Comparison of ENCODE assay signal across 10 cellular contexts in genomic region chr13:97567510-97568243, GRCh38.
A peak's percentile ranks its signal among the peaks of the same experiment; 100 is the strongest.
DNase-seq lines count a peak whose midpoint lies in the region; ATAC-seq, FAIRE-seq and TF ChIP-seq lines count a peak whose summit lies in the region.
"Had no signal": no experiment of that assay in that cellular context is flagged by ENCODE, and none has a peak within 500 bp of the region (broad histone marks: within the 10 kb centered on the region; RNA-seq: fewer than 3 reads in every experiment).

No MANE protein-coding gene starts in this region.

- no peaks in the 10 kb centered on the region for H3K9me2 ChIP-seq in GM23338 (ENCODE audit: insufficient read depth)

- no peaks in the 10 kb centered on the region for H3K27me3 ChIP-seq in GM23338 (ENCODE audit: insufficient read depth)
- no peaks in the 10 kb centered on the region for H3K27me3 ChIP-seq in right atrium auricular region

- no peaks in the 10 kb centered on the region for H3K9me3 Mint-ChIP-seq in GM23338
- H3K9me3 Mint-ChIP-seq: dendritic cell treated with granulocyte-macrophage colony-stimulating factor and Interleukin-4, amounts not matched to agents 40 ng/mL and 50 ng/mL, for 4 days had no signal

- peaks cover 15% of the 10 kb centered on the region for H3K4me1 ChIP-seq in GM23338 (ENCODE audit: insufficient read depth)
- peaks cover 0 to 15% of the 10 kb centered on the region in 2 donors for H3K4me1 ChIP-seq in right atrium auricular region

- peak; percentile 8 for DNase-seq in GM23338 (ENCODE audit: low spot score)
- peak; percentile 3 for DNase-seq in HTR-8/SVneo (ENCODE audit: insufficient read length, low spot score)
- DNase-seq in right atrium auricular region (ENCODE audit: low spot score), result peak; percentile 61
- no peak for DNase-seq in KG1 (lab: John Stamatoyannopoulos, UW)
- no peak for DNase-seq in COR-L47 (lab: John Stamatoyannopoulos, UW)
- DNase-seq in NCI-H1694 (lab: John Stamatoyannopoulos, UW), result no peak
- no peak for DNase-seq in COLO829 (ENCODE audit: low spot score)

- H3K27ac ChIP-seq in GM23338 (ENCODE audit: low read depth), result no peak overlapping the region
- no peak overlapping the region for H3K27ac ChIP-seq in right atrium auricular region

- FAIRE-seq in HTR-8/SVneo (lab: Jason Lieb, UNC), result no peak
- FAIRE-seq: K562 had no signal

- no peak overlapping the region for H3K4me2 ChIP-seq in GM23338

- no peaks in the 10 kb centered on the region for H4K20me1 ChIP-seq in GM23338 (replicated peaks; ENCODE audit: insufficient read depth)

- no peak overlapping the region for H3K4me3 Mint-ChIP-seq in GM23338
- H3K4me3 Mint-ChIP-seq: dendritic cell treated with granulocyte-macrophage colony-stimulating factor and Interleukin-4, amounts not matched to agents 40 ng/mL and 50 ng/mL, for 4 days had no signal

- ATAC-seq in GM18505 (IDR thresholded peaks at IDR 0.05; ENCODE audit: unreplicated experiment) (peak; percentile 99), GM23338 (peak; percentile 65)

- H3K79me2 ChIP-seq in GM23338 (replicated peaks; ENCODE audit: insufficient read depth), result no peaks in the 10 kb centered on the region

- 0 out of 2 replicates have a peak overlapping the region, but pooled peaks have one; percentile 49 for H3K27ac Mint-ChIP-seq in GM23338
- H3K27ac Mint-ChIP-seq: dendritic cell treated with granulocyte-macrophage colony-stimulating factor and Interleukin-4, amounts not matched to agents 40 ng/mL and 50 ng/mL, for 4 days had no signal

- TF ChIP-seq POLR2A in GM18505 (IDR thresholded peaks at IDR 0.05; ENCODE audit: borderline replicate concordance, extremely low read depth, insufficient read depth, insufficient read length), result no peak

- H3K4me3 ChIP-seq in GM23338 (no peak overlapping the region), right atrium auricular region (no peak overlapping the region)
- H3K4me3 ChIP-seq: K562 had no signal

- H3K36me3 ChIP-seq in GM23338 (ENCODE audit: insufficient read depth) (no peaks in the 10 kb centered on the region), right atrium auricular region (no peaks in the 10 kb centered on the region)

- peaks cover 6% of the 10 kb centered on the region for H3K27me3 Mint-ChIP-seq in GM23338 (ENCODE audit: insufficient read depth, low read depth, poor library complexity)

- H3K9me3 ChIP-seq in right atrium auricular region, result no peaks in the 10 kb centered on the region

- H2AFZ ChIP-seq in GM23338, result peak overlapping the region; percentile 23; the same call in 1 of the 2 replicates

- H3K4me1 Mint-ChIP-seq in GM23338, result peaks cover 28% of the 10 kb centered on the region

- H3K36me3 Mint-ChIP-seq in GM23338 (ENCODE audit: low read depth), result no peaks in the 10 kb centered on the region

- H3F3A ChIP-seq in GM23338 (replicated peaks; ENCODE audit: low read depth), result no peaks in the 10 kb centered on the region

- TF ChIP-seq CTCF in GM23338 (conservative IDR thresholded peaks at IDR 0.05; ENCODE audit: low read depth in 2 of 2) (no peak), right atrium auricular region (IDR thresholded peaks at IDR 0.05) (no peak)

TF ChIP-seq in GM23338, 12 proteins besides CTCF, POLR2A, EP300 and RAD21 (continues in another document):
- TF ChIP-seq REST (IDR thresholded peaks at IDR 0.05; ENCODE audit: unreplicated experiment), result no peak
- no peak for TF ChIP-seq NANOG (IDR thresholded peaks at IDR 0.05; ENCODE audit: borderline replicate concordance)
- no peak for TF ChIP-seq STAT1 (IDR thresholded peaks at IDR 0.05; ENCODE audit: unreplicated experiment)
- no peak; the same call in 1 of the 2 replicates for TF ChIP-seq ZNF462 (CRISPR knock-in tag; IDR thresholded peaks at IDR 0.05)
- no peak for TF ChIP-seq EZH2 (IDR thresholded peaks at IDR 0.05; ENCODE audit: low read depth, unreplicated experiment)
- TF ChIP-seq JUNB (IDR thresholded peaks at IDR 0.05; ENCODE audit: unreplicated experiment), result no peak
- TF ChIP-seq CREB1 (CRISPR knock-in tag; IDR thresholded peaks at IDR 0.05; ENCODE audit: low read depth), result no peak
- no peak for TF ChIP-seq POLR2AphosphoS5 (IDR thresholded peaks at IDR 0.05; ENCODE audit: low read depth)
- TF ChIP-seq ZNF114 (CRISPR knock-in tag; IDR thresholded peaks at IDR 0.05), result no peak

Comparison
In these comparisons a context has a peak if more than half of its experiments do, and no peak if none do; other contexts are left out.
1. DNase-seq: peak in GM23338 (single experiment), HTR-8/SVneo (single experiment) and right atrium auricular region (single experiment); none in KG1 (single experiment), COR-L47 (single experiment), NCI-H1694 (single experiment) and COLO829 (single experiment).